23 cellular contexts compared by ENCODE assay signal in the genomic region with DNA sequence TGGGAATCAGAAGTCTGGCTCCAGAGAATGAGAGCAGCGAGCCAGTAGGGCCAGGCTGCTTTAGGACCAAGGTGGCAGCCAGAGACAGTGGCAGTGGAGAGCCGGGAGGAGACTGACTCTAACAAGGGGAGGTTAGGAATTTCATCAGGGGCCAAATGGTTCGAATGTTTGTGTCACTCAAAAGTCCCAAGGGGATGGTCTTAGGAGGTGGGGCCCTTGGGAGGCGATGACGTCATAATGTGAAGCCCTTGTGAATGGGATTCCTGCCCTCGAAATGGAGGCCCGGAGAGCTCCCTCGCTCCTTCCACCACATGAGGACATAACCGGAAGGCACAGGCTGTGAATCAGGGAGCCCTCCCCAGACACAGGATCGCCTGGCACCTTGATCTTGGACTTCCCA.
"Had no signal": no experiment of that assay in that cellular context is flagged by ENCODE, and none has a peak within 500 bp of the region (broad histone marks: within the 10 kb centered on the region; RNA-seq: fewer than 3 reads in every experiment).

No MANE protein-coding gene starts in this region.

- H3K36me3 Mint-ChIP-seq: naive B cell; natural killer cell treated with Interleukin-12 subunit alpha and Interleukin-12 subunit beta and Interleukin-15 and Interleukin-18, amount 100 ng/mL, for 72 hours had no signal

- H3K27ac ChIP-seq: lower lobe of right lung, ovary, psoas muscle, suprapubic skin, transverse colon, upper lobe of right lung, uterus had no signal

- H3K4me3 Mint-ChIP-seq: effector memory CD8-positive, alpha-beta T cell; immature natural killer cell; natural killer cell treated with Interleukin-12 subunit alpha and Interleukin-12 subunit beta and Interleukin-15 and Interleukin-18, amount 100 ng/mL, for 72 hours; stimulated activated naive CD8-positive, alpha-beta T cell treated with anti-CD3 and anti-CD28 coated beads, Interleukin-15, amount 100 ng/mL, for 72 hours had no signal

- H3K4me1 ChIP-seq: uterus had no signal

- H3K27me3 ChIP-seq: ovary, suprapubic skin, transverse colon, upper lobe of right lung, uterus had no signal

- H3K9me3 Mint-ChIP-seq: effector memory CD8-positive, alpha-beta T cell; immature natural killer cell; natural killer cell treated with Interleukin-12 subunit alpha and Interleukin-12 subunit beta and Interleukin-15 and Interleukin-18, amount 100 ng/mL, for 72 hours; stimulated activated naive CD8-positive, alpha-beta T cell treated with anti-CD3 and anti-CD28 coated beads, Interleukin-15, amount 100 ng/mL, for 72 hours had no signal

- H3K36me3 ChIP-seq: lower lobe of right lung, ovary, suprapubic skin, transverse colon, upper lobe of right lung, uterus had no signal

- H3K27me3 Mint-ChIP-seq: memory B cell, naive B cell had no signal

- H3K9me3 ChIP-seq: lower lobe of right lung, ovary, psoas muscle, suprapubic skin, transverse colon, upper lobe of right lung, uterus had no signal

- H3K4me3 ChIP-seq: lower lobe of right lung, ovary, psoas muscle, suprapubic skin, transverse colon, upper lobe of right lung, uterus had no signal

- H3K27ac Mint-ChIP-seq: effector memory CD8-positive, alpha-beta T cell; immature natural killer cell; memory B cell; natural killer cell treated with Interleukin-12 subunit alpha and Interleukin-12 subunit beta and Interleukin-15 and Interleukin-18, amount 100 ng/mL, for 72 hours; stimulated activated naive CD8-positive, alpha-beta T cell treated with anti-CD3 and anti-CD28 coated beads, Interleukin-15, amount 100 ng/mL, for 72 hours had no signal

- DNase-seq: effector memory CD8-positive, alpha-beta T cell; hypothalamus; immature natural killer cell; islet precursor cell; kidney glomerular epithelial cell; left ventricle myocardium superior; lower lobe of right lung; naive B cell; occipital lobe; ovary; psoas muscle; right cardiac atrium; small intestine; stimulated activated CD4-positive, alpha-beta T cell treated with anti-CD3 and anti-CD28 coated beads, Interleukin-15, amount 100 ng/mL, for 24 hours; stimulated activated CD4-positive, alpha-beta T cell treated with anti-CD3 and anti-CD28 coated beads, Interleukin-2, amount 100 ng/mL, for 48 hours; stimulated activated naive CD4-positive, alpha-beta T cell; stimulated activated naive CD8-positive, alpha-beta T cell treated with anti-CD3 and anti-CD28 coated beads, Interleukin-15, amount 100 ng/mL, for 72 hours; transverse colon; uterus had no signal
